In the genomic region with DNA sequence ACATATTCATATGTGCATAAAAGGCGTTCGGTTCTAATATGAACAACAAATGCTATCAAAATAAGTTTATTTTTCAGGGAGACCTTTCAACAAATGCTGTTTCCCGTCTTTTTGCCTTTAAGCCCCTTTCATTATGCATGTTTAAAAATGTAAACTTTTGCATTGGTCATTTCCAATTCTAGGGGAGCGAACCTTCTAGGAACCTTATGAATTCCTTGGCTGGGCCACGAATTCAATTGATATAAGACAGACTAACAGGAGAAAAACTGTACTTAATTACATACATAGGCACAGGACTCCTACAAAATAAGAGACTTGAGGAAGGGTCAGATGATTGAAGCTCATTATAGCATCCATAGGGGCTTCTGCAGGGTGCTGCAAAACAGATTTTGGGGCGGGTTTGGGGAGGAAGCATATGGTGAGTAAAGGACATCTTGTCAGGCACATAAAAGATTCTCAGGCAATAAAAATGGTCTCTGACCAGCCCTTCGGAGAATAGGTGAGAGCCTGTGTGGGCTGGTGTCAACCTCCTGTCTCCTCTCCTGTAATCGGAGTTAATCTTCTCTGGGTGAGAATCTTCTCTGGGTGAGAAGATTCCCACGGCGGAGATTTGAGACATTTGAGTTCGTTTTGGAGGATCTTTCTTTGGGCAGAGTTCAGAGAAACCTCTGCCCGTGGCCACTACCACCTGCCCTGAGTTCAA, we compare ENCODE assay signal across 1 cellular context.
TF ChIP-seq lines count a peak whose summit lies in the region.

No MANE protein-coding gene starts in this region.

TF ChIP-seq in endothelial cell of umbilical vein, 7 proteins besides CTCF, POLR2A, EP300 and RAD21 (continued from another document):
- TF ChIP-seq MAX (IDR thresholded peaks at IDR 0.05; ENCODE audit: insufficient read depth, insufficient read length) (no peak), MYC (IDR thresholded peaks at IDR 0.05; ENCODE audit: low read depth, low read length) (no peak), EZH2 (IDR thresholded peaks at IDR 0.05; ENCODE audit: borderline replicate concordance, low read depth, low read length, severe bottlenecking) (no peak)
